20 cellular contexts compared by ENCODE assay signal in the genomic region with DNA sequence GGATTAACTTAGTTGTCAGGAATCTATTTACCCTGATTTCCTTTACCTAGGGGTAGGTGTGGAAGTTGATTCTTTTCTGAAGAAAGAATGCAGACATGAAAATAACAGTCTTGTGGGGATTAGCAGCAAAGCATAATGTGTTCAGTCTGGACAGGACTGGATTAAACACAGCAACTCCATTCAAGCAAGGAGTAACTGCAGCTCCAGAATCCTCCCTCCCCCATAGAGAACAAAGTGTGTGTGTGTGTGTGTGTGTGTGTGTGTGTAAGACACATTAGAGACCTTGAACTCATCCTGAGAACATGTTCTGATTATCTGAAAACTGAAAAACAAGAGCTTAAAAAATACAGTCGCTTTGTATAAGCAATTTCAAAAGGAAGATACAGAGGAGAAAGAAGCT. TPM values are rescaled to one million over a fixed set of nuclear protein-coding genes. Genes with fewer than 3 reads are reported as not detected.
"Had no signal": no experiment of that assay in that cellular context is flagged by ENCODE, and none has a peak within 500 bp of the region (broad histone marks: within the 10 kb centered on the region; RNA-seq: fewer than 3 reads in every experiment).

No MANE protein-coding gene starts in this region.

- DNase-seq: activated CD4-positive, alpha-beta T cell treated with anti-CD3 and anti-CD28 coated beads, Interleukin-2, amount 10 ng/mL, durations not matched to agents 24 days and 14 days; activated CD4-positive, CD25-positive, alpha-beta regulatory T cell; activated CD8-positive, alpha-beta memory T cell treated with anti-CD3 and anti-CD28 coated beads, Interleukin-2, amount 50 U/mL, for 4 hours; activated CD8-positive, alpha-beta T cell treated with anti-CD3 and anti-CD28 coated beads, Interleukin-2, amount 10 ng/mL, durations not matched to agents 7 days and 5 days; activated effector memory CD4-positive, alpha-beta T cell treated with anti-CD3 and anti-CD28 coated beads, Interleukin-2, amount 50 U/mL, for 16 hours; activated T-cell treated with anti-CD3 and anti-CD28 coated beads, Interleukin-2, amount 50 U/mL, for 48 hours; amniotic stem cell; brain microvascular endothelial cell; cerebellar nuclear complex; dermis blood vessel endothelial cell; left colon; right lobe of liver; spleen; SW 1271 had no signal

- H3K4me1 ChIP-seq: thyroid gland, vagina had no signal

- H3K9me3 Mint-ChIP-seq: activated CD4-positive, alpha-beta T cell treated with anti-CD3 and anti-CD28 coated beads, Interleukin-2, amount 10 ng/mL, durations not matched to agents 24 days and 14 days; activated naive CD4-positive, alpha-beta T cell treated with anti-CD3 and anti-CD28 coated beads, Interleukin-2, amount 50 U/mL, for 72 hours; mesothelial cell of epicardium had no signal

- H3K27me3 ChIP-seq: brain microvascular endothelial cell, right lobe of liver, spleen, thyroid gland, vagina had no signal

- H3K36me3 ChIP-seq: brain microvascular endothelial cell, right lobe of liver, spleen, thyroid gland, vagina had no signal

- H3K4me3 Mint-ChIP-seq: activated CD4-positive, alpha-beta T cell treated with anti-CD3 and anti-CD28 coated beads, Interleukin-2, amount 10 ng/mL, durations not matched to agents 24 days and 14 days; activated CD8-positive, alpha-beta T cell treated with anti-CD3 and anti-CD28 coated beads, Interleukin-2, amount 10 ng/mL, durations not matched to agents 7 days and 5 days; mesothelial cell of epicardium had no signal

- H3K27ac Mint-ChIP-seq: activated CD4-positive, alpha-beta T cell treated with anti-CD3 and anti-CD28 coated beads, Interleukin-2, amount 10 ng/mL, durations not matched to agents 24 days and 14 days; activated CD8-positive, alpha-beta T cell treated with anti-CD3 and anti-CD28 coated beads, Interleukin-2, amount 10 ng/mL, durations not matched to agents 7 days and 5 days; activated naive CD4-positive, alpha-beta T cell treated with anti-CD3 and anti-CD28 coated beads, Interleukin-2, amount 50 U/mL, for 72 hours; mesothelial cell of epicardium had no signal

- ATAC-seq: activated CD8-positive, alpha-beta T cell treated with anti-CD3 and anti-CD28 coated beads, Interleukin-2, amount 10 ng/mL, durations not matched to agents 7 days and 5 days; activated naive CD4-positive, alpha-beta T cell treated with anti-CD3 and anti-CD28 coated beads, Interleukin-2, amount 50 U/mL, for 72 hours; left colon; right lobe of liver had no signal

- H3K4me1 Mint-ChIP-seq: activated CD4-positive, alpha-beta T cell treated with anti-CD3 and anti-CD28 coated beads, Interleukin-2, amount 10 ng/mL, durations not matched to agents 24 days and 14 days had no signal

- H3K36me3 Mint-ChIP-seq: activated naive CD4-positive, alpha-beta T cell treated with anti-CD3 and anti-CD28 coated beads, Interleukin-2, amount 50 U/mL, for 72 hours; mesothelial cell of epicardium had no signal

- H3K4me3 ChIP-seq: lung, right lobe of liver, spleen, thyroid gland, vagina had no signal

- H3K9me3 ChIP-seq: right lobe of liver, thyroid gland, vagina had no signal

- H3K27ac ChIP-seq: brain microvascular endothelial cell, right lobe of liver, spleen, thyroid gland, vagina had no signal

RNA-seq across cellular contexts. Expression of gene C4orf54, which starts 9.3 kb away (rescaled TPM):
- total RNA-seq: activated CD4-positive, alpha-beta T cell treated with anti-CD3 and anti-CD28 coated beads, Interleukin-2, amount 10 ng/mL, durations not matched to agents 24 days and 14 days; activated CD8-positive, alpha-beta T cell treated with anti-CD3 and anti-CD28 coated beads, Interleukin-2, amount 10 ng/mL, durations not matched to agents 7 days and 5 days; activated naive CD4-positive, alpha-beta T cell treated with anti-CD3 and anti-CD28 coated beads, Interleukin-2, amount 50 U/mL, for 72 hours; T-helper 2 cell treated with Interferon-gamma antibody and Interleukin-4, amounts not matched to agents 100 ng/mL and 5 ng/mL, for 36 hours; vagina had no signal
